26 cellular contexts compared by ENCODE assay signal in genomic region chr22:29144786-29145160, GRCh38.
DNase-seq lines count a peak whose midpoint lies in the region; ATAC-seq and TF ChIP-seq lines count a peak whose summit lies in the region.
"Had no signal": no experiment of that assay in that cellular context is flagged by ENCODE, and none has a peak within 500 bp of the region (broad histone marks: within the 10 kb centered on the region; RNA-seq: fewer than 3 reads in every experiment).

No MANE protein-coding gene starts in this region.

- H3K27me3 ChIP-seq in prostate gland (replicated peaks; ENCODE audit: insufficient read depth) (no peaks in the 10 kb centered on the region), upper lobe of right lung (no peaks in the 10 kb centered on the region)
- H3K27me3 ChIP-seq: MG63, Peyer's patch, right atrium auricular region, tibial nerve had no signal

- H3K4me3 ChIP-seq in prostate gland (no peak overlapping the region), upper lobe of right lung (no peak overlapping the region)
- H3K4me3 ChIP-seq: MG63, Peyer's patch, right atrium auricular region, tibial nerve had no signal

- intact Hi-C loops in prostate gland (cut with DNase I): no loop called here
- intact Hi-C loops in upper lobe of right lung (cut with DNase I): no loop called here

- no peak for TF ChIP-seq POLR2A in prostate gland (IDR thresholded peaks at IDR 0.05)

- no peaks in the 10 kb centered on the region for H3K36me3 ChIP-seq in prostate gland
- H3K36me3 ChIP-seq in upper lobe of right lung: peaks cover 10% of the 10 kb centered on the region
- H3K36me3 ChIP-seq: MG63 had no signal

- peak; percentile 43 for DNase-seq in activated CD8-positive, alpha-beta memory T cell treated with anti-CD3 and anti-CD28 coated beads for 24 hours
- DNase-seq in activated CD8-positive, alpha-beta memory T cell treated with anti-CD3 and anti-CD28 coated beads, Interleukin-2, amount 50 U/mL, for 4 hours: no peak
- DNase-seq in iPS-NIHi7 (ENCODE audit: extremely low spot score) (peak; percentile 4), prostate gland (ENCODE audit: low spot score) (peak; percentile 46), upper lobe of right lung (no peak), NCI-H1930 (lab: John Stamatoyannopoulos, UW) (no peak), NCI-H82 treated with DMSO at 0.1 percent for 48 hours (lab: John Stamatoyannopoulos, UW; ENCODE audit: unreplicated experiment) (no peak), SKM-1 treated with dmso at 0.1 percent for 144 hours (lab: John Stamatoyannopoulos, UW; ENCODE audit: unreplicated experiment) (no peak)
- DNase-seq: activated CD8-positive, alpha-beta T cell treated with anti-CD3 and anti-CD28 coated beads, Interleukin-2, amount 10 ng/mL, durations not matched to agents 7 days and 5 days; activated T-cell treated with anti-CD3 and anti-CD28 coated beads, Interleukin-2, amount 50 U/mL, for 1 hour; DND-41; GF-D8; HCEC 1CT; mammary epithelial cell; MG63; NCI-H1105; NCI-H187; NCI-H2227 treated with DMSO at 0.1 percent for 48 hours; T-helper 9 cell had no signal

- H3K4me1 ChIP-seq in prostate gland (replicated peaks): no peaks in the 10 kb centered on the region
- peaks cover 18% of the 10 kb centered on the region for H3K4me1 ChIP-seq in upper lobe of right lung
- H3K4me1 ChIP-seq: parathyroid adenoma, Peyer's patch had no signal

- H3K9me3 ChIP-seq in prostate gland (no peaks in the 10 kb centered on the region), upper lobe of right lung (no peaks in the 10 kb centered on the region)
- H3K9me3 ChIP-seq: MG63, Peyer's patch, right atrium auricular region, tibial nerve had no signal

- H3K27ac ChIP-seq in prostate gland (peak overlapping the region; percentile 14 to 55), upper lobe of right lung (peak overlapping the region; percentile 1)
- H3K27ac ChIP-seq: 22Rv1, C4-2B, KMS-11, parathyroid adenoma, Peyer's patch, right atrium auricular region had no signal

- no peak for ATAC-seq in upper lobe of right lung
- ATAC-seq: activated CD8-positive, alpha-beta T cell treated with anti-CD3 and anti-CD28 coated beads, Interleukin-2, amount 10 ng/mL, durations not matched to agents 7 days and 5 days had no signal

- TF ChIP-seq CTCF in prostate gland (IDR thresholded peaks at IDR 0.05): no peak
- no peak for TF ChIP-seq CTCF in upper lobe of right lung (IDR thresholded peaks at IDR 0.05)

- 40% methylated on average over 14 of the region's 14 CpGs for WGBS in prostate gland

Comparison
In these comparisons a context has a peak if more than half of its experiments do, and no peak if none do; other contexts are left out.
1. DNase-seq: peak in activated CD8-positive, alpha-beta memory T cell treated with anti-CD3 and anti-CD28 coated beads for 24 hours (single experiment), iPS-NIHi7 (single experiment) and prostate gland (single experiment); none in activated CD8-positive, alpha-beta memory T cell treated with anti-CD3 and anti-CD28 coated beads, Interleukin-2, amount 50 U/mL, for 4 hours (single experiment), upper lobe of right lung (single experiment), NCI-H1930 (0 of 2), NCI-H82 treated with DMSO at 0.1 percent for 48 hours (single experiment) and SKM-1 treated with dmso at 0.1 percent for 144 hours (single experiment).